In genomic region chr22:37633082-37633692, GRCh38 we compare ENCODE assay signal across 8 cellular contexts. TPM values are rescaled to one million over a fixed set of nuclear protein-coding genes. Genes with fewer than 3 reads are reported as not detected.
DNase-seq lines count a peak whose midpoint lies in the region; ATAC-seq, FAIRE-seq and TF ChIP-seq lines count a peak whose summit lies in the region.

No MANE protein-coding gene starts in this region.

- peak overlapping the region; percentile 87 for H3K4me2 ChIP-seq in GM12878 (ENCODE audit: control insufficient read depth, insufficient read depth)
- H3K4me2 ChIP-seq in neural progenitor cell = peak overlapping the region; percentile 64

- H3K27me3 Mint-ChIP-seq in neural progenitor cell (ENCODE audit: insufficient read depth, low read depth) = peaks cover 7% of the 10 kb centered on the region

- peak overlapping the region; percentile 81 for H3K27ac Mint-ChIP-seq in neural progenitor cell

- no peak for TF ChIP-seq EP300 in GM12878 (IDR thresholded peaks at IDR 0.05; ENCODE audit: borderline replicate concordance in 1 of 2, control insufficient read depth in 1 of 2, low read depth in 2 of 2, low read length in 2 of 2)

- ATAC-seq in GM21367 (IDR thresholded peaks at IDR 0.05; ENCODE audit: unreplicated experiment) = peak; percentile 37
- peak; percentile 25 for ATAC-seq in HG03575 (IDR thresholded peaks at IDR 0.05; ENCODE audit: extremely low read depth, insufficient number of reproducible peaks, low FRiP score, unreplicated experiment)
- peak; percentile 67 for ATAC-seq in GM12878

- H3K36me3 ChIP-seq in GM12878 (ENCODE audit: control insufficient read depth in 2 of 2, insufficient read depth in 2 of 2, low read length in 1 of 2) (peaks cover 3 to 7% of the 10 kb centered on the region in 2 experiments; a peak in 3 of 4 replicates), neural progenitor cell (no peaks in the 10 kb centered on the region)

- peak; percentile 65 for FAIRE-seq in GM12878 (lab: Jason Lieb, UNC)

- WGBS in GM12878 (ENCODE audit: insufficient coverage, insufficient replicate concordance, low lambda C conversion rate, missing lambda C conversion rate) = 1% methylated on average over 13 of the region's 13 CpGs

- peak overlapping the region; percentile 78 for H3K9ac ChIP-seq in GM12878 (ENCODE audit: control insufficient read depth, insufficient read depth, low read length)
- H3K9ac ChIP-seq in neural progenitor cell = no peak overlapping the region

- H3K4me3 ChIP-seq in GM12865 (ENCODE audit: low read depth, low read length) = peak overlapping the region; percentile 21
- peak overlapping the region; percentile 23; the same call in 1 of the 2 replicates for H3K4me3 ChIP-seq in GM12878
- peak overlapping the region; percentile 13 for H3K4me3 ChIP-seq in neural progenitor cell

- RAD21 ChIA-PET in GM12878 (lab: Charles Lee; ENCODE audit: unreplicated experiment) = interaction anchor here (0.5 to 4.0 kb wide), 16 partner anchors 7 to 1523 kb away, joined by 3 to 47 read pairs (median 6); partner anchors contain the start of genes GGA1, LGALS1, NOL12 and PDXP

- DNase-seq in GM12865 (ENCODE audit: low read depth) (peak; percentile 87), GM12878 (ENCODE audit: low read depth, low spot score) (peak; percentile 74), neural progenitor cell (ENCODE audit: low spot score) (no peak), NCI-H748 (lab: John Stamatoyannopoulos, UW; ENCODE audit: unreplicated experiment) (no peak), NCI-H1048 (lab: John Stamatoyannopoulos, UW) (no peak), NCI-H524 treated with DMSO at 0.1 percent for 48 hours (lab: John Stamatoyannopoulos, UW) (no peak)

- intact Hi-C loops in GM12878 (cut with micrococcal nuclease; ENCODE audit: unreplicated experiment) = loop anchor here (2.0 kb wide), 1 partner anchor 44 kb away; no protein-coding TSS in a partner anchor

- H2AFZ ChIP-seq in GM12878 (ENCODE audit: control insufficient read depth, low read depth, low read length) (peak overlapping the region; percentile 46), neural progenitor cell (replicated peaks) (no peak overlapping the region)

- H3K4me3 Mint-ChIP-seq in neural progenitor cell = peak overlapping the region; percentile 43

- H3K9me3 Mint-ChIP-seq in neural progenitor cell = no peaks in the 10 kb centered on the region

- SMC1A ChIA-PET in GM12878 (lab: Charles Lee; ENCODE audit: uncharacterized antibody, unreplicated experiment) = interaction anchor here (1.0 to 5.9 kb wide), 11 partner anchors 7 to 66 kb away, joined by 3 to 33 read pairs (median 13); partner anchors contain the start of genes GGA1, LGALS1, NOL12 and PDXP

- peaks cover 1% of the 10 kb centered on the region for H3K79me2 ChIP-seq in GM12878 (ENCODE audit: control insufficient read depth, insufficient read depth, low read length)
- no peaks in the 10 kb centered on the region for H3K79me2 ChIP-seq in neural progenitor cell (ENCODE audit: low read depth)

- H3F3A ChIP-seq in neural progenitor cell (ENCODE audit: low read depth) = peaks cover 24% of the 10 kb centered on the region

- TF ChIP-seq POLR2A in GM12878 (IDR thresholded peaks at IDR 0.05; ENCODE audit: low read depth, low read length) = peak; percentile 57

- peaks cover 63% of the 10 kb centered on the region for H3K4me1 ChIP-seq in GM12878 (ENCODE audit: control insufficient read depth, insufficient read depth, low read length)
- H3K4me1 ChIP-seq in neural progenitor cell = peaks cover 17% of the 10 kb centered on the region

- no peak for TF ChIP-seq CTCF in GM12865 (IDR thresholded peaks at IDR 0.05; ENCODE audit: insufficient read depth, low read depth, low read length, missing control alignments)
- TF ChIP-seq CTCF in GM12878 (IDR thresholded peaks at IDR 0.05 in 2 of 3, conservative IDR thresholded peaks at IDR 0.05 in 1 of 3; ENCODE audit: control insufficient read depth in 2 of 3, extremely low read depth in 1 of 3, insufficient read depth in 1 of 3, low read depth in 3 of 3, low read length in 3 of 3) = no peak
- no peak for TF ChIP-seq CTCF in neural progenitor cell (IDR thresholded peaks at IDR 0.05)

- H3K27me3 ChIP-seq in GM12878 (replicated peaks in 1 of 2; ENCODE audit: control insufficient read depth in 2 of 2, insufficient read depth in 2 of 2, low read length in 1 of 2) (no peaks in the 10 kb centered on the region), neural progenitor cell (no peaks in the 10 kb centered on the region)

- POLR2A ChIA-PET in GM12878 (lab: Charles Lee) = interaction anchor here (0.6 to 8.2 kb wide), 12 partner anchors 8 to 211 kb away, joined by 3 to 67 read pairs (median 7); partner anchors contain the start of genes ANKRD54, GCAT, GGA1 and LGALS1

- BruUV-seq in GM12878 (replicated peaks; lab: Mats Ljungman, UMichigan) = TSS peak; percentile 35

- CTCF ChIA-PET in GM12878 (lab: Yijun Ruan, JAX) = interaction anchor here (0.9 to 15.9 kb wide), 12 partner anchors 9 to 114 kb away, joined by 3 to 396 read pairs (median 10); partner anchors contain the start of genes GGA1, LGALS1, NOL12 and PDXP

- H3K9me3 ChIP-seq in GM12878 (replicated peaks; ENCODE audit: control insufficient read depth, insufficient read depth, low read length) (no peaks in the 10 kb centered on the region), neural progenitor cell (ENCODE audit: low read depth) (no peaks in the 10 kb centered on the region)

- no peaks in the 10 kb centered on the region for H3K36me3 Mint-ChIP-seq in neural progenitor cell

- H4K20me1 ChIP-seq in GM12878 (ENCODE audit: control insufficient read depth, insufficient read depth) = no peaks in the 10 kb centered on the region
- H4K20me1 ChIP-seq in neural progenitor cell (ENCODE audit: low read depth) = no peaks in the 10 kb centered on the region

- TF ChIP-seq RAD21 in GM12878 (IDR thresholded peaks at IDR 0.05; ENCODE audit: insufficient read depth, low read depth, low read length) = no peak

- H3K27ac ChIP-seq in GM12878 (ENCODE audit: control insufficient read depth, insufficient read depth) (peak overlapping the region; percentile 92), neural progenitor cell (no peak overlapping the region)

- in situ Hi-C loops in GM12878 (cut with MboI) = no loop called here

- peaks cover 29% of the 10 kb centered on the region for H3K4me1 Mint-ChIP-seq in neural progenitor cell

RNA-seq across cellular contexts. Expression of gene SH3BP1, which starts 6.3 kb away (rescaled TPM):
- 73.5 and 76.3 TPM in 2 replicates for total RNA-seq in GM12878 (2013; cell fraction: nucleolus; rRNA removed)
- 34.0 and 37.5 TPM in 2 replicates for total RNA-seq in GM12878 (2014; rRNA removed)
- total RNA-seq in GM12878 (2014; rRNA removed; fragmentation: Illumina TruSeq; extraction: Trizol) = 16.8 and 17.9 TPM in 2 replicates
- 67.0 and 70.5 TPM in 2 replicates for total RNA-seq in GM12878 (2021)
- polyA plus RNA-seq in GM12878 (2011; ENCODE audit: low read depth) = 126 TPM
- polyA plus RNA-seq in GM12878 (2011; rRNA removed) = 14.5 and 27.0 TPM in 2 replicates
- 37.4 and 46.9 TPM in 2 replicates for polyA plus RNA-seq in GM12878 (2011; cell fraction: cytosol; rRNA removed)
- 135 and 140 TPM in 2 replicates for polyA plus RNA-seq in GM12878 (2011; cell fraction: nucleus; rRNA removed)
- 56.7 and 111 TPM in 2 replicates for polyA plus RNA-seq in GM12878 (2012)
- 22.9 and 58.6 TPM in 2 replicates for polyA plus RNA-seq in GM12878 (2014; fragmentation: Illumina TruSeq; extraction: Trizol)
- polyA plus RNA-seq in GM12878 (2014; fragmentation: Nextera tagmentation; extraction: Ambion mirVana) = 1 to 10 TPM in 1 of 2 experiments, under 1 TPM in 1; 0.29 to 1.1 TPM
- polyA plus RNA-seq in GM12878 (2014; rRNA removed) = 31.7 and 43.3 TPM in 2 replicates
- polyA plus RNA-seq in GM12878 (2016; fragmentation: Nextera tagmentation; extraction: Ambion mirVana) = 1 to 10 TPM; 4.8 to 9.9 TPM
- 39.4 and 47.3 TPM in 2 replicates for polyA minus RNA-seq in GM12878 (2011; rRNA and poly(A)+ RNA removed)
- polyA minus RNA-seq in GM12878 (2011; cell fraction: cytosol; rRNA and poly(A)+ RNA removed) = 11.4 and 39.4 TPM in 2 replicates
- 33.5 and 50.5 TPM in 2 replicates for polyA minus RNA-seq in GM12878 (2011; cell fraction: nucleus; rRNA and poly(A)+ RNA removed)
- 10.3 and 10.9 TPM in 2 replicates for total RNA-seq in neural progenitor cell (ENCODE audit: low replicate concordance)

RNA-seq across cellular contexts. Expression of gene GGA1, which starts 24.6 kb away (rescaled TPM):
- total RNA-seq in GM12878 (2013; cell fraction: nucleolus; rRNA removed) = 185 and 204 TPM in 2 replicates
- total RNA-seq in GM12878 (2014; rRNA removed) (43.1 and 53.4 TPM in 2 replicates), GM12878 (2014; rRNA removed; fragmentation: Illumina TruSeq; extraction: Trizol) (29.1 and 30.4 TPM in 2 replicates), GM12878 (2021) (55.0 and 63.4 TPM in 2 replicates), neural progenitor cell (ENCODE audit: low replicate concordance) (62.3 and 71.7 TPM in 2 replicates)
- polyA plus RNA-seq in GM12878 (2011; ENCODE audit: low read depth) = 20.6 TPM
- polyA plus RNA-seq in GM12878 (2011; rRNA removed) (38.7 and 43.7 TPM in 2 replicates), GM12878 (2014; fragmentation: Illumina TruSeq; extraction: Trizol) (23.4 and 31.6 TPM in 2 replicates), GM12878 (2014; fragmentation: Nextera tagmentation; extraction: Ambion mirVana) (1 to 10 TPM; 1.4 to 4.8 TPM), GM12878 (2014; rRNA removed) (77.8 and 79.4 TPM in 2 replicates), GM12878 (2016; fragmentation: Nextera tagmentation; extraction: Ambion mirVana) (10 to 100 TPM; 45.0 to 48.0 TPM)
- 29.0 and 49.3 TPM in 2 replicates for polyA plus RNA-seq in GM12878 (2011; cell fraction: cytosol; rRNA removed)
- 214 and 255 TPM in 2 replicates for polyA plus RNA-seq in GM12878 (2011; cell fraction: nucleus; rRNA removed)
- 46.2 and 48.1 TPM in 2 replicates for polyA plus RNA-seq in GM12878 (2012)
- 30.1 and 54.2 TPM in 2 replicates for polyA minus RNA-seq in GM12878 (2011; rRNA and poly(A)+ RNA removed)
- 15.8 and 17.6 TPM in 2 replicates for polyA minus RNA-seq in GM12878 (2011; cell fraction: cytosol; rRNA and poly(A)+ RNA removed)
- 45.1 and 75.9 TPM in 2 replicates for polyA minus RNA-seq in GM12878 (2011; cell fraction: nucleus; rRNA and poly(A)+ RNA removed)

RNA-seq across cellular contexts. Expression of gene PDXP, which starts 25.3 kb away (rescaled TPM):
- 7.4 and 8.6 TPM in 2 replicates for total RNA-seq in GM12878 (2013; cell fraction: nucleolus; rRNA removed)
- total RNA-seq in GM12878 (2014; rRNA removed) = 36.8 and 41.1 TPM in 2 replicates
- 27.2 and 29.7 TPM in 2 replicates for total RNA-seq in GM12878 (2014; rRNA removed; fragmentation: Illumina TruSeq; extraction: Trizol)
- total RNA-seq in GM12878 (2021) = 38.6 and 44.7 TPM in 2 replicates
- 14.9 TPM for polyA plus RNA-seq in GM12878 (2011; ENCODE audit: low read depth)
- polyA plus RNA-seq in GM12878 (2011; rRNA removed) = 25.4 and 39.4 TPM in 2 replicates
- polyA plus RNA-seq in GM12878 (2011; cell fraction: cytosol; rRNA removed) = 66.8 and 73.1 TPM in 2 replicates
- polyA plus RNA-seq in GM12878 (2011; cell fraction: nucleus; rRNA removed) = 26.0 and 35.5 TPM in 2 replicates
- 17.7 and 26.5 TPM in 2 replicates for polyA plus RNA-seq in GM12878 (2012)
- polyA plus RNA-seq in GM12878 (2014; fragmentation: Illumina TruSeq; extraction: Trizol) = 30.1 and 40.0 TPM in 2 replicates
- 10 to 100 TPM in 1 of 2 experiments, 1 to 10 TPM in 1; 9.8 to 15.2 TPM for polyA plus RNA-seq in GM12878 (2014; fragmentation: Nextera tagmentation; extraction: Ambion mirVana)
- 56.7 and 57.9 TPM in 2 replicates for polyA plus RNA-seq in GM12878 (2014; rRNA removed)
- polyA plus RNA-seq in GM12878 (2016; fragmentation: Nextera tagmentation; extraction: Ambion mirVana) = 1 to 10 TPM; 4.4 to 4.8 TPM
- 22.2 and 37.3 TPM in 2 replicates for polyA minus RNA-seq in GM12878 (2011; rRNA and poly(A)+ RNA removed)
- polyA minus RNA-seq in GM12878 (2011; cell fraction: cytosol; rRNA and poly(A)+ RNA removed) = 11.4 and 17.4 TPM in 2 replicates
- polyA minus RNA-seq in GM12878 (2011; cell fraction: nucleus; rRNA and poly(A)+ RNA removed) = 7.3 and 9.7 TPM in 2 replicates
- 25.1 and 57.0 TPM in 2 replicates for total RNA-seq in neural progenitor cell (ENCODE audit: low replicate concordance)

RNA-seq across cellular contexts. Expression of gene LGALS1, which starts 42.2 kb away (rescaled TPM):
- total RNA-seq in GM12878 (2013; cell fraction: nucleolus; rRNA removed) = 71.4 and 74.1 TPM in 2 replicates
- total RNA-seq in GM12878 (2014; rRNA removed) (1,028 and 1,163 TPM in 2 replicates), GM12878 (2014; rRNA removed; fragmentation: Illumina TruSeq; extraction: Trizol) (508 and 518 TPM in 2 replicates), GM12878 (2021) (636 and 637 TPM in 2 replicates), neural progenitor cell (ENCODE audit: low replicate concordance) (14.9 and 42.9 TPM in 2 replicates)
- 1,837 TPM for polyA plus RNA-seq in GM12878 (2011; ENCODE audit: low read depth)
- polyA plus RNA-seq in GM12878 (2011; rRNA removed) (690 and 1,889 TPM in 2 replicates), GM12878 (2014; fragmentation: Illumina TruSeq; extraction: Trizol) (56.5 and 312 TPM in 2 replicates), GM12878 (2014; fragmentation: Nextera tagmentation; extraction: Ambion mirVana) (100 to 1,000 TPM; 571 TPM), GM12878 (2014; rRNA removed) (1,386 and 1,631 TPM in 2 replicates), GM12878 (2016; fragmentation: Nextera tagmentation; extraction: Ambion mirVana) (100 to 1,000 TPM; 777 to 791 TPM)
- 2,989 and 3,872 TPM in 2 replicates for polyA plus RNA-seq in GM12878 (2011; cell fraction: cytosol; rRNA removed)
- polyA plus RNA-seq in GM12878 (2011; cell fraction: nucleus; rRNA removed) = 1,936 and 2,514 TPM in 2 replicates
- 1,111 and 1,241 TPM in 2 replicates for polyA plus RNA-seq in GM12878 (2012)
- polyA minus RNA-seq in GM12878 (2011; rRNA and poly(A)+ RNA removed) = 796 and 1,494 TPM in 2 replicates
- polyA minus RNA-seq in GM12878 (2011; cell fraction: cytosol; rRNA and poly(A)+ RNA removed) = 213 and 229 TPM in 2 replicates
- polyA minus RNA-seq in GM12878 (2011; cell fraction: nucleus; rRNA and poly(A)+ RNA removed) = 191 and 194 TPM in 2 replicates

RNA-seq across cellular contexts. Expression of gene NOL12, which starts 53.0 kb away (rescaled TPM):
- total RNA-seq in GM12878 (2013; cell fraction: nucleolus; rRNA removed) = 24.0 and 33.8 TPM in 2 replicates
- total RNA-seq in GM12878 (2014; rRNA removed) (42.1 and 43.2 TPM in 2 replicates), GM12878 (2014; rRNA removed; fragmentation: Illumina TruSeq; extraction: Trizol) (34.2 and 40.5 TPM in 2 replicates), GM12878 (2021) (36.5 and 37.0 TPM in 2 replicates), neural progenitor cell (ENCODE audit: low replicate concordance) (23.7 and 28.7 TPM in 2 replicates)
- polyA plus RNA-seq in GM12878 (2011; ENCODE audit: low read depth) = 10.0 TPM
- polyA plus RNA-seq in GM12878 (2011; rRNA removed) (23.1 and 25.8 TPM in 2 replicates), GM12878 (2014; fragmentation: Illumina TruSeq; extraction: Trizol) (15.5 and 43.2 TPM in 2 replicates), GM12878 (2014; fragmentation: Nextera tagmentation; extraction: Ambion mirVana) (10 to 100 TPM in 1 of 2 experiments, 1 to 10 TPM in 1; 3.3 to 12.9 TPM), GM12878 (2014; rRNA removed) (41.7 and 49.8 TPM in 2 replicates), GM12878 (2016; fragmentation: Nextera tagmentation; extraction: Ambion mirVana) (10 to 100 TPM; 64.6 to 69.4 TPM)
- polyA plus RNA-seq in GM12878 (2011; cell fraction: cytosol; rRNA removed) = 22.1 and 36.9 TPM in 2 replicates
- 38.6 and 48.7 TPM in 2 replicates for polyA plus RNA-seq in GM12878 (2011; cell fraction: nucleus; rRNA removed)
- polyA plus RNA-seq in GM12878 (2012) = 14.2 and 20.3 TPM in 2 replicates
- polyA minus RNA-seq in GM12878 (2011; rRNA and poly(A)+ RNA removed) = 5.6 and 12.4 TPM in 2 replicates
- 9.0 and 9.5 TPM in 2 replicates for polyA minus RNA-seq in GM12878 (2011; cell fraction: cytosol; rRNA and poly(A)+ RNA removed)
- 5.2 and 12.5 TPM in 2 replicates for polyA minus RNA-seq in GM12878 (2011; cell fraction: nucleus; rRNA and poly(A)+ RNA removed)

Comparison
In these comparisons a context has a peak if more than half of its experiments do, and no peak if none do; other contexts are left out.
1. DNase-seq: peak in GM12865 (single experiment) and GM12878 (single experiment); none in neural progenitor cell (single experiment), NCI-H748 (single experiment), NCI-H1048 (single experiment) and NCI-H524 treated with DMSO at 0.1 percent for 48 hours (single experiment).
2. Peak in every context shown above with its lines, with median percentiles within 50 percentile points of each other: H3K4me3 ChIP-seq and ATAC-seq.